In genomic region chr21:16116798-16117197, GRCh38 we compare ENCODE assay signal across 14 cellular contexts.
A peak's percentile ranks its signal among the peaks of the same experiment; 100 is the strongest.
DNase-seq lines count a peak whose midpoint lies in the region; ATAC-seq and TF ChIP-seq lines count a peak whose summit lies in the region.
"Had no signal": no experiment of that assay in that cellular context is flagged by ENCODE, and none has a peak within 500 bp of the region (broad histone marks: within the 10 kb centered on the region; RNA-seq: fewer than 3 reads in every experiment).

No MANE protein-coding gene starts in this region.

- no peaks in the 10 kb centered on the region for H3K27me3 ChIP-seq in right atrium auricular region
- H3K27me3 ChIP-seq in muscle layer of duodenum (ENCODE audit: low read depth, low read length): no peaks in the 10 kb centered on the region
- H3K27me3 ChIP-seq: spleen had no signal

- intact Hi-C loops in Right ventricle myocardium superior (cut with DNase I): no loop called here

- DNase-seq in right atrium auricular region (ENCODE audit: low spot score) (no peak), Right ventricle myocardium superior (no peak), epithelial cell of proximal tubule (ENCODE audit: low read depth) (peak; percentile 29), DMS153 (lab: John Stamatoyannopoulos, UW) (no peak), NCI-H2029 (lab: John Stamatoyannopoulos, UW) (no peak)
- no peak for DNase-seq in NK-92 treated with Interleukin-12 subunit alpha and Interleukin-12 subunit beta, amount 100 ng/mL, for 24 hours (lab: John Stamatoyannopoulos, UW)
- DNase-seq: activated naive CD4-positive, alpha-beta T cell treated with anti-CD3 and anti-CD28 coated beads for 36 hours; glutamatergic neuron; NCI-H2171 treated with DMSO at 0.1 percent for 48 hours; nephron progenitor cell; spleen had no signal

- H3K27ac ChIP-seq in right atrium auricular region (peak overlapping the region; percentile 56 to 57), muscle layer of duodenum (ENCODE audit: low read length) (peak overlapping the region; percentile 7)
- H3K27ac ChIP-seq: spleen had no signal

- H3K4me1 ChIP-seq in right atrium auricular region: no peaks in the 10 kb centered on the region
- no peaks in the 10 kb centered on the region for H3K4me1 ChIP-seq in muscle layer of duodenum (ENCODE audit: control insufficient read depth in 1 of 2, insufficient read depth in 2 of 2, low read length in 2 of 2)
- H3K4me1 ChIP-seq: spleen had no signal

- H3K4me3 ChIP-seq in right atrium auricular region: no peak overlapping the region
- H3K4me3 ChIP-seq in epithelial cell of proximal tubule (ENCODE audit: low read depth, low read length): no peak overlapping the region
- H3K4me3 ChIP-seq in muscle layer of duodenum (ENCODE audit: low read depth in 1 of 2, low read length in 2 of 2): no peak overlapping the region
- H3K4me3 ChIP-seq: spleen had no signal

- H3K9me3 ChIP-seq in right atrium auricular region (peaks cover 0 to 8% of the 10 kb centered on the region in 2 donors), muscle layer of duodenum (ENCODE audit: control insufficient read depth in 1 of 2, low read length in 2 of 2) (peaks cover 0 to 2% of the 10 kb centered on the region in 2 donors)

- TF ChIP-seq CTCF in right atrium auricular region (IDR thresholded peaks at IDR 0.05) (no peak), epithelial cell of proximal tubule (conservative IDR thresholded peaks at IDR 0.05; ENCODE audit: low read depth, low read length) (no peak)

- H3K36me3 ChIP-seq in right atrium auricular region: no peaks in the 10 kb centered on the region
- H3K36me3 ChIP-seq in muscle layer of duodenum (ENCODE audit: control insufficient read depth in 1 of 2, insufficient read depth in 2 of 2, low read length in 2 of 2): no peaks in the 10 kb centered on the region
- H3K36me3 ChIP-seq: spleen had no signal

- no peak for ATAC-seq in Right ventricle myocardium superior (ENCODE audit: poor library complexity)
- ATAC-seq in HG02973 (IDR thresholded peaks at IDR 0.05; ENCODE audit: unreplicated experiment): no peak
- ATAC-seq: left lobe of liver had no signal
